In genomic region chr5:157731272-157732129, GRCh38 we compare ENCODE assay signal across 8 cellular contexts. TPM values are rescaled to one million over a fixed set of nuclear protein-coding genes. Genes with fewer than 3 reads are reported as not detected.
DNase-seq lines count a peak whose midpoint lies in the region; ATAC-seq lines count a peak whose summit lies in the region.

THG1L (plus strand) TSS chr5:157731420; CDS start chr5:157731441, 21 bp downstream.

- H3K56ac ChIP-seq in mesendoderm (ENCODE audit: low read length) = peak within 1 kb of the TSS; percentile 99

- ATAC-seq in GM21381 (IDR thresholded peaks at IDR 0.05; ENCODE audit: unreplicated experiment) = peak; percentile 93
- peak; percentile 97 for ATAC-seq in activated CD8-positive, alpha-beta memory T cell treated with anti-CD3 and anti-CD28 coated beads, Interleukin-2, amount 10 ng/mL, durations not matched to agents 7 days and 5 days

- no peak within 1 kb of the TSS for H2AK5ac ChIP-seq in mesendoderm (ENCODE audit: low read length)

- no peaks in the 10 kb centered on the region for H3K4me1 ChIP-seq in NT2/D1 (ENCODE audit: insufficient read depth, insufficient read length)
- H3K4me1 ChIP-seq in endocrine pancreas (ENCODE audit: control insufficient read depth, insufficient read depth, low read length) = no peaks in the 10 kb centered on the region
- no peaks in the 10 kb centered on the region for H3K4me1 ChIP-seq in mesendoderm (ENCODE audit: control insufficient read depth, low read depth, low read length)

- peaks cover 2% of the 10 kb centered on the region for H3K79me1 ChIP-seq in mesendoderm (ENCODE audit: low read length)

- peak within 1 kb of the TSS; percentile 67 for H3K23ac ChIP-seq in mesendoderm (ENCODE audit: low read length)

- CTCF ChIA-PET in activated CD8-positive, alpha-beta memory T cell treated with anti-CD3 and anti-CD28 coated beads, Interleukin-2, amount 10 ng/mL, durations not matched to agents 7 days and 5 days (lab: Charles Lee) = interaction anchor here (0.6 to 2.7 kb wide), 9 partner anchors 11 to 299 kb away, joined by 3 to 36 read pairs (median 4); partner anchors contain the start of gene LSM11

- no peaks in the 10 kb centered on the region for H3K9me3 ChIP-seq in NT2/D1 (ENCODE audit: insufficient read depth, low read length)
- no peaks in the 10 kb centered on the region for H3K9me3 ChIP-seq in endocrine pancreas (ENCODE audit: control insufficient read depth, low read length)

- H3K4me2 ChIP-seq in mesendoderm (ENCODE audit: low read length) = peak within 1 kb of the TSS; percentile 64

- H2BK5ac ChIP-seq in mesendoderm (ENCODE audit: low read length) = peak within 1 kb of the TSS; percentile 90

- H3K27me3 ChIP-seq in NT2/D1 (ENCODE audit: insufficient read depth, insufficient read length) (no peaks in the 10 kb centered on the region), endocrine pancreas (ENCODE audit: control insufficient read depth, insufficient read depth, low read length) (no peaks in the 10 kb centered on the region), mesendoderm (ENCODE audit: insufficient read depth, low read length, poor library complexity) (no peaks in the 10 kb centered on the region)

- H3K9me3 Mint-ChIP-seq in activated CD8-positive, alpha-beta memory T cell treated with anti-CD3 and anti-CD28 coated beads, Interleukin-2, amount 10 ng/mL, durations not matched to agents 7 days and 5 days (ENCODE audit: low read depth) = no peaks in the 10 kb centered on the region

- H3K36me3 Mint-ChIP-seq in activated CD8-positive, alpha-beta memory T cell treated with anti-CD3 and anti-CD28 coated beads, Interleukin-2, amount 10 ng/mL, durations not matched to agents 7 days and 5 days = peaks cover 18% of the 10 kb centered on the region

- H2BK120ac ChIP-seq in mesendoderm (ENCODE audit: low read depth, low read length) = no peak within 1 kb of the TSS

- peaks cover 20% of the 10 kb centered on the region for H3K4me1 Mint-ChIP-seq in activated CD8-positive, alpha-beta memory T cell treated with anti-CD3 and anti-CD28 coated beads, Interleukin-2, amount 10 ng/mL, durations not matched to agents 7 days and 5 days

- H3K27ac Mint-ChIP-seq in activated CD8-positive, alpha-beta memory T cell treated with anti-CD3 and anti-CD28 coated beads, Interleukin-2, amount 10 ng/mL, durations not matched to agents 7 days and 5 days = peak within 1 kb of the TSS; percentile 95

- H2BK15ac ChIP-seq in mesendoderm (replicated peaks; ENCODE audit: low read depth) = no peak within 1 kb of the TSS

- no peak within 1 kb of the TSS for H3K4ac ChIP-seq in mesendoderm (ENCODE audit: low read depth, low read length)

- no peak within 1 kb of the TSS for H4K5ac ChIP-seq in mesendoderm (ENCODE audit: low read length)

- H3K27me3 Mint-ChIP-seq in activated CD8-positive, alpha-beta memory T cell treated with anti-CD3 and anti-CD28 coated beads, Interleukin-2, amount 10 ng/mL, durations not matched to agents 7 days and 5 days = no peaks in the 10 kb centered on the region

- peaks cover 32% of the 10 kb centered on the region for H3K36me3 ChIP-seq in NT2/D1 (ENCODE audit: insufficient read depth, insufficient read length, low read length)
- H3K36me3 ChIP-seq in endocrine pancreas (ENCODE audit: control insufficient read depth, insufficient read depth, low read length) = no peaks in the 10 kb centered on the region
- no peaks in the 10 kb centered on the region for H3K36me3 ChIP-seq in mesendoderm (ENCODE audit: control insufficient read depth, insufficient read depth, low read length)

- H3K27ac ChIP-seq in mesendoderm (ENCODE audit: low read depth, low read length) = peak within 1 kb of the TSS; percentile 63

- H3K9ac ChIP-seq in NT2/D1 (ENCODE audit: insufficient read length, low read depth) (peak within 1 kb of the TSS; percentile 85), endocrine pancreas (ENCODE audit: control insufficient read depth, insufficient read depth, low read length) (peak within 1 kb of the TSS; percentile 27), mesendoderm (ENCODE audit: low read length) (peak within 1 kb of the TSS; percentile 88)

- H3K79me2 ChIP-seq in mesendoderm (ENCODE audit: control insufficient read depth, insufficient read depth, low read length) = no peaks in the 10 kb centered on the region

- no peak within 1 kb of the TSS for H4K8ac ChIP-seq in mesendoderm (ENCODE audit: low read depth, low read length)

- no peak within 1 kb of the TSS for H3K18ac ChIP-seq in mesendoderm (ENCODE audit: low read length)

- peak; percentile 98 for DNase-seq in COR-L47 (lab: John Stamatoyannopoulos, UW)
- peak; percentile 48 to 99 (median 97) for DNase-seq in HUDEP-2 (lab: John Stamatoyannopoulos, UW; ENCODE audit: unreplicated experiment in 76 of 76)
- peak; percentile 92 for DNase-seq in NT2/D1 (ENCODE audit: low read depth, low spot score)
- peak; percentile 99 for DNase-seq in activated CD8-positive, alpha-beta memory T cell treated with anti-CD3 and anti-CD28 coated beads, Interleukin-2, amount 10 ng/mL, durations not matched to agents 7 days and 5 days
- DNase-seq in mesendoderm = peak; percentile 99
- DNase-seq in stimulated activated CD8-positive, alpha-beta memory T cell treated with anti-CD3 and anti-CD28 coated beads, Interleukin-15, amount 100 ng/mL, for 1 hour (ENCODE audit: low read depth) = peak; percentile 99

- H3K4me3 Mint-ChIP-seq in activated CD8-positive, alpha-beta memory T cell treated with anti-CD3 and anti-CD28 coated beads, Interleukin-2, amount 10 ng/mL, durations not matched to agents 7 days and 5 days = peak within 1 kb of the TSS; percentile 92

- WGBS in mesendoderm (ENCODE audit: extremely low coverage, insufficient coverage, low lambda C conversion rate) = no CpG with 5 or more reads among the region's 47 CpGs

- H3K4me3 ChIP-seq in NT2/D1 (ENCODE audit: insufficient read length, low read depth) (peak within 1 kb of the TSS; percentile 88), endocrine pancreas (ENCODE audit: control insufficient read depth, insufficient read depth, low read length) (peak within 1 kb of the TSS; percentile 74), mesendoderm (ENCODE audit: low read length) (peak within 1 kb of the TSS; percentile 93)

RNA-seq across cellular contexts. Expression of gene THG1L, which starts in this region (rescaled TPM):
- total RNA-seq in activated CD8-positive, alpha-beta memory T cell treated with anti-CD3 and anti-CD28 coated beads, Interleukin-2, amount 10 ng/mL, durations not matched to agents 7 days and 5 days = 10 to 100 TPM; 12.9 to 16.3 TPM
- polyA plus RNA-seq in mesendoderm (2013, experiment 1 of 2) = 13.7 TPM
- 12.8 TPM for polyA plus RNA-seq in mesendoderm (2013, experiment 2 of 2)

Comparison
In these comparisons a context has a peak if more than half of its experiments do, and no peak if none do; other contexts are left out.
1. Peak in every context shown above with its lines: DNase-seq, ATAC-seq, H3K4me3 ChIP-seq and H3K27ac ChIP-seq.
2. H3K9ac ChIP-seq: peak in every context shown above with its lines; median percentile 88 in mesendoderm; 85 in NT2/D1; 27 in endocrine pancreas.